ENCODE assay signal across 8 cellular contexts in genomic region chr12:124568431-124569374, GRCh38. TPM values are rescaled to one million over a fixed set of nuclear protein-coding genes. Genes with fewer than 3 reads are reported as not detected.
DNase-seq lines count a peak whose midpoint lies in the region; ATAC-seq and TF ChIP-seq lines count a peak whose summit lies in the region.

No MANE protein-coding gene starts in this region.

- H3K36me3 Mint-ChIP-seq in CD14-positive monocyte, result peaks cover 0 to 2% of the 10 kb centered on the region in 2 donors
- H3K36me3 Mint-ChIP-seq in activated naive CD4-positive, alpha-beta T cell treated with anti-CD3 and anti-CD28 coated beads, Interleukin-2, amount 50 U/mL, for 24 hours, result no peaks in the 10 kb centered on the region

- H3K9me3 Mint-ChIP-seq in CD14-positive monocyte, result no peaks in the 10 kb centered on the region
- H3K9me3 Mint-ChIP-seq in activated naive CD4-positive, alpha-beta T cell treated with anti-CD3 and anti-CD28 coated beads, Interleukin-2, amount 50 U/mL, for 24 hours, result no peaks in the 10 kb centered on the region

- no peaks in the 10 kb centered on the region for H3K27me3 Mint-ChIP-seq in CD14-positive monocyte (ENCODE audit: low read depth in 3 of 3)
- H3K27me3 Mint-ChIP-seq in activated naive CD4-positive, alpha-beta T cell treated with anti-CD3 and anti-CD28 coated beads, Interleukin-2, amount 50 U/mL, for 24 hours, result no peaks in the 10 kb centered on the region

- ATAC-seq in GM18511 (IDR thresholded peaks at IDR 0.05; ENCODE audit: unreplicated experiment), result peak; percentile 31

- intact Hi-C loops in CD14-positive monocyte (cut with micrococcal nuclease), result loop anchor here (2.0 to 10.0 kb wide), 6 partner anchors 86 to 199 kb away; no protein-coding TSS in a partner anchor
- intact Hi-C loops in head of caudate nucleus (cut with DNase I), result loop anchor here (5.0 kb wide), 3 partner anchors 176 to 199 kb away; no protein-coding TSS in a partner anchor

- H3K4me1 Mint-ChIP-seq in CD14-positive monocyte, result peaks cover 45% of the 10 kb centered on the region
- peaks cover 19% of the 10 kb centered on the region for H3K4me1 Mint-ChIP-seq in activated naive CD4-positive, alpha-beta T cell treated with anti-CD3 and anti-CD28 coated beads, Interleukin-2, amount 50 U/mL, for 24 hours

- peak; percentile 52 for TF ChIP-seq CTCF in CD14-positive monocyte (IDR thresholded peaks at IDR 0.05)

- peak; percentile 86 for DNase-seq in CD14-positive monocyte (ENCODE audit: low spot score)
- DNase-seq in NCI-H2107 (lab: John Stamatoyannopoulos, UW), result peak; percentile 67
- DNase-seq in head of caudate nucleus, result peak in 40 of 42 donors; percentile 33 to 82 (median 57)
- peak in 35 of 56 donors; percentile 24 to 74 (median 46) for DNase-seq in nucleus accumbens (lab: John Stamatoyannopoulos, UW)
- DNase-seq in activated effector memory CD4-positive, alpha-beta T cell treated with anti-CD3 and anti-CD28 coated beads, Interleukin-2, amount 50 U/mL, for 16 hours, result no peak
- no peak for DNase-seq in cerebellum (ENCODE audit: low spot score)

- peak overlapping the region; percentile 94 to 98 (median 96) for H3K27ac Mint-ChIP-seq in CD14-positive monocyte
- peak overlapping the region; percentile 51 for H3K27ac Mint-ChIP-seq in activated naive CD4-positive, alpha-beta T cell treated with anti-CD3 and anti-CD28 coated beads, Interleukin-2, amount 50 U/mL, for 24 hours

- peak overlapping the region; percentile 42 to 77 for H3K4me3 Mint-ChIP-seq in CD14-positive monocyte
- peak overlapping the region; percentile 87 for H3K4me3 Mint-ChIP-seq in activated naive CD4-positive, alpha-beta T cell treated with anti-CD3 and anti-CD28 coated beads, Interleukin-2, amount 50 U/mL, for 24 hours

RNA-seq across cellular contexts. Expression of gene NCOR2, which starts 1.3 kb away (rescaled TPM):
- polyA plus RNA-seq in CD14-positive monocyte, result 1 to 10 TPM; 4.7 to 5.5 TPM
- 34.7 TPM for total RNA-seq in cerebellum

Comparison
In these comparisons a context has a peak if more than half of its experiments do, and no peak if none do; other contexts are left out.
1. DNase-seq: peak in CD14-positive monocyte (single experiment), NCI-H2107 (single experiment), head of caudate nucleus (40 of 42) and nucleus accumbens (35 of 56); none in activated effector memory CD4-positive, alpha-beta T cell treated with anti-CD3 and anti-CD28 coated beads, Interleukin-2, amount 50 U/mL, for 16 hours (single experiment) and cerebellum (single experiment).